ENCODE assay signal across 22 cellular contexts in genomic region chr1:160113407-160113806, GRCh38. TPM values are rescaled to one million over a fixed set of nuclear protein-coding genes. Genes with fewer than 3 reads are reported as not detected.
DNase-seq lines count a peak whose midpoint lies in the region; ATAC-seq and TF ChIP-seq lines count a peak whose summit lies in the region.
"Had no signal": no experiment of that assay in that cellular context is flagged by ENCODE, and none has a peak within 500 bp of the region (broad histone marks: within the 10 kb centered on the region; RNA-seq: fewer than 3 reads in every experiment).

No MANE protein-coding gene starts in this region.

- TF ChIP-seq CTCF in epithelial cell of proximal tubule (conservative IDR thresholded peaks at IDR 0.05; ENCODE audit: low read depth, low read length): peak; percentile 9
- peak; percentile 8 for TF ChIP-seq CTCF in osteoblast (IDR thresholded peaks at IDR 0.05; ENCODE audit: extremely low read depth, low read depth, low read length)

- no peaks in the 10 kb centered on the region for H3K27me3 ChIP-seq in BLaER1 treated with 17β-estradiol and CSF1 and Interleukin-3, amounts not matched to agents 10 nM and 100 nM
- peaks cover 23% of the 10 kb centered on the region for H3K27me3 ChIP-seq in osteoblast (ENCODE audit: insufficient read depth, low read length)
- H3K27me3 ChIP-seq: adrenal gland, colonic mucosa had no signal

- H3K27ac ChIP-seq in BLaER1 treated with 17β-estradiol and CSF1 and Interleukin-3, amounts not matched to agents 10 nM and 100 nM: no peak overlapping the region
- no peak overlapping the region for H3K27ac ChIP-seq in osteoblast (ENCODE audit: low read depth, low read length)
- H3K27ac ChIP-seq: adrenal gland, colonic mucosa, RWPE1 had no signal

- ATAC-seq in SK-N-SH treated with all-trans-retinoic acid at 6 μM for 48 hours (peak; percentile 8; the same call in 1 of the 3 replicates), GM21526 (IDR thresholded peaks at IDR 0.05; ENCODE audit: low FRiP score, unreplicated experiment) (no peak), GM19455 (IDR thresholded peaks at IDR 0.05; ENCODE audit: unreplicated experiment) (no peak), GM21367 (IDR thresholded peaks at IDR 0.05; ENCODE audit: unreplicated experiment) (no peak)

- no peak overlapping the region for H3K9ac ChIP-seq in BLaER1 treated with 17β-estradiol and CSF1 and Interleukin-3, amounts not matched to agents 10 nM and 100 nM

- no peaks in the 10 kb centered on the region for H3K79me2 ChIP-seq in osteoblast (ENCODE audit: insufficient read depth, low read length)

- peaks cover 0 to 70% (median 40%) of the 10 kb centered on the region in 10 experiments; a peak in 16 of 20 replicates for H3K4me1 ChIP-seq in BLaER1 treated with 17β-estradiol and CSF1 and Interleukin-3, amounts not matched to agents 10 nM and 100 nM
- H3K4me1 ChIP-seq in osteoblast (ENCODE audit: insufficient read depth, low read length): no peaks in the 10 kb centered on the region
- H3K4me1 ChIP-seq: adrenal gland, colonic mucosa had no signal

- peak overlapping the region in 8 of 11 experiments; percentile 52 to 78 (median 72); a peak in 14 of 22 replicates for H3K4me2 ChIP-seq in BLaER1 treated with 17β-estradiol and CSF1 and Interleukin-3, amounts not matched to agents 10 nM and 100 nM
- H3K4me2 ChIP-seq in osteoblast (ENCODE audit: insufficient read depth, low read length): no peak overlapping the region

- DNase-seq in epithelial cell of proximal tubule (ENCODE audit: low read depth) (no peak), osteoblast (ENCODE audit: insufficient read length, low spot score, missing footprints) (no peak), epidermal melanocyte (ENCODE audit: insufficient read length, low spot score) (no peak)
- DNase-seq: activated CD4-positive, CD25-positive, alpha-beta regulatory T cell; adrenal gland; colonic mucosa; erythroblast; glutamatergic neuron; mesenchymal stem cell; NCI-H1694; NCI-H226; stimulated activated CD4-positive, alpha-beta T cell treated with anti-CD3 and anti-CD28 coated beads, Interleukin-2, amount 100 ng/mL, for 24 hours had no signal

- H3K9me3 ChIP-seq in BLaER1 treated with 17β-estradiol and CSF1 and Interleukin-3, amounts not matched to agents 10 nM and 100 nM (replicated peaks in 1 of 11): no peaks in the 10 kb centered on the region
- no peaks in the 10 kb centered on the region for H3K9me3 ChIP-seq in osteoblast (ENCODE audit: low read depth, low read length)
- H3K9me3 ChIP-seq: adrenal gland, colonic mucosa had no signal

- no peaks in the 10 kb centered on the region for H4K20me1 ChIP-seq in BLaER1 treated with 17β-estradiol and CSF1 and Interleukin-3, amounts not matched to agents 10 nM and 100 nM
- H4K20me1 ChIP-seq in osteoblast (ENCODE audit: insufficient read depth, low read length): no peaks in the 10 kb centered on the region

- H3K4me3 ChIP-seq in BLaER1 treated with 17β-estradiol and CSF1 and Interleukin-3, amounts not matched to agents 10 nM and 100 nM: no peak overlapping the region
- H3K4me3 ChIP-seq in epithelial cell of proximal tubule (ENCODE audit: low read depth, low read length): no peak overlapping the region
- H3K4me3 ChIP-seq in osteoblast (ENCODE audit: insufficient read depth, low read length): no peak overlapping the region
- H3K4me3 ChIP-seq: adrenal gland, colonic mucosa had no signal

- H2AFZ ChIP-seq in osteoblast (ENCODE audit: low read length): no peak overlapping the region

- H3K36me3 ChIP-seq in BLaER1 treated with 17β-estradiol and CSF1 and Interleukin-3, amounts not matched to agents 10 nM and 100 nM: no peaks in the 10 kb centered on the region
- no peaks in the 10 kb centered on the region for H3K36me3 ChIP-seq in osteoblast (ENCODE audit: insufficient read depth, low read length)
- H3K36me3 ChIP-seq: adrenal gland, colonic mucosa had no signal

TF ChIP-seq in SK-N-SH treated with all-trans-retinoic acid at 6 μM for 48 hours, 23 proteins besides CTCF, POLR2A, EP300 and RAD21:
- no peak for TF ChIP-seq ZFP3 (CRISPR knock-in tag; IDR thresholded peaks at IDR 0.05)
- no peak for TF ChIP-seq GLIS3 (CRISPR knock-in tag; IDR thresholded peaks at IDR 0.05)
- TF ChIP-seq CSDC2 (CRISPR knock-in tag; IDR thresholded peaks at IDR 0.05): no peak
- no peak for TF ChIP-seq TCF4 (CRISPR knock-in tag; IDR thresholded peaks at IDR 0.05; ENCODE audit: borderline replicate concordance)
- no peak for TF ChIP-seq ESRRG (CRISPR knock-in tag; IDR thresholded peaks at IDR 0.05)
- TF ChIP-seq BACH2 (CRISPR knock-in tag; IDR thresholded peaks at IDR 0.05; ENCODE audit: borderline replicate concordance): no peak
- TF ChIP-seq ZC3H10 (CRISPR knock-in tag; IDR thresholded peaks at IDR 0.05): no peak

RNA-seq across cellular contexts. Expression of gene ATP1A2, which starts 2.2 kb away (rescaled TPM):
- not detected in 2 replicates for total RNA-seq in epithelial cell of proximal tubule
- 0.72 and 1.2 TPM in 2 replicates for total RNA-seq in osteoblast
- total RNA-seq: activated CD8-positive, alpha-beta memory T cell treated with anti-CD3 and anti-CD28 coated beads for 36 hours; activated T-helper 2 cell treated with anti-CD3 and anti-CD28 coated beads, Interferon-gamma antibody, Interleukin-2, Interleukin-4, amounts not matched to agents 10 μg/mL and 5 μg/mL and 100 μg/mL, durations not matched to agents 14 hours and 24 hours and 36 hours; Daoy; MCF 10A had no signal

RNA-seq across cellular contexts. Expression of gene IGSF8, which starts 15.0 kb away (rescaled TPM):
- 28.4 and 33.3 TPM in 2 replicates for total RNA-seq in epithelial cell of proximal tubule
- total RNA-seq in osteoblast: 18.0 and 19.9 TPM in 2 replicates

RNA-seq across cellular contexts. Expression of gene KCNJ9, which starts 32.1 kb away (rescaled TPM):
- total RNA-seq in epithelial cell of proximal tubule (not detected in 2 replicates), osteoblast (not detected in 2 replicates)
- total RNA-seq: activated CD8-positive, alpha-beta memory T cell treated with anti-CD3 and anti-CD28 coated beads for 36 hours; activated T-helper 2 cell treated with anti-CD3 and anti-CD28 coated beads, Interferon-gamma antibody, Interleukin-2, Interleukin-4, amounts not matched to agents 10 μg/mL and 5 μg/mL and 100 μg/mL, durations not matched to agents 14 hours and 24 hours and 36 hours; Daoy had no signal

RNA-seq across cellular contexts. Expression of gene ATP1A4, which starts 38.0 kb away (rescaled TPM):
- total RNA-seq in epithelial cell of proximal tubule (not detected in 2 replicates), osteoblast (not detected in 2 replicates)
- total RNA-seq: activated CD8-positive, alpha-beta memory T cell treated with anti-CD3 and anti-CD28 coated beads for 36 hours; colonic mucosa; Daoy; MCF 10A had no signal

RNA-seq across cellular contexts. Expression of gene KCNJ10, which starts 43.4 kb away (rescaled TPM):
- total RNA-seq in epithelial cell of proximal tubule (not detected in 2 replicates), osteoblast (not detected in 2 replicates)
- total RNA-seq: activated CD8-positive, alpha-beta memory T cell treated with anti-CD3 and anti-CD28 coated beads for 36 hours; activated T-helper 2 cell treated with anti-CD3 and anti-CD28 coated beads, Interferon-gamma antibody, Interleukin-2, Interleukin-4, amounts not matched to agents 10 μg/mL and 5 μg/mL and 100 μg/mL, durations not matched to agents 14 hours and 24 hours and 36 hours; MCF 10A had no signal
